Comparison of ENCODE assay signal across 8 cellular contexts in the genomic region with DNA sequence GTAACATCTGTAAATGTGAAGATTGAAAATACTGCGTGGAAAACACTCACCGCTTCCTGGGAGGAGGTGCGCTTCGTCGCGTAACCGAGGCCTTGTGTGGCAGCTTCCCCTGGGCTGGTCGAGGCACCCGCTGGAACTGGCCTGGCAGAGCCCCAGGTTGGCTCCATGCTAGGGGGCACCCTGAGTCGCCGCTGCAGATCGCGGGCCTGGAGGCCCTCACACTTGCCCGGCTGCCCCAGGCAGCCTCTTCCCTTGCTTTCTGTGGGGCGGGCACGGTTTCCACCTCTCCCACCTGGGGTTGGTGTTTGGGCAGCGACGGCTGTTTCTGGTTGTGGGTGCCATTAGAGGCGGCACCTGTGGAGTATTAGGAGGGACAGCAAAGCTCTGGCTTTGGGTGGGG. TPM values are rescaled to one million over a fixed set of nuclear protein-coding genes. Genes with fewer than 3 reads are reported as not detected.
DNase-seq lines count a peak whose midpoint lies in the region; ATAC-seq, FAIRE-seq and TF ChIP-seq lines count a peak whose summit lies in the region.

No MANE protein-coding gene starts in this region.

- dilution Hi-C loops in keratinocyte (cut with MboI; ENCODE audit: extremely low pct_ligation_motif_present, low sequenced_read_pairs), result no loop called here

- no peaks in the 10 kb centered on the region for H3K36me3 ChIP-seq in HUES48 (ENCODE audit: control insufficient read depth, insufficient read depth, low read length)
- peaks cover 16 to 37% of the 10 kb centered on the region in 2 donors for H3K36me3 ChIP-seq in ascending aorta
- no peaks in the 10 kb centered on the region for H3K36me3 ChIP-seq in keratinocyte (ENCODE audit: control insufficient read depth in 2 of 2, extremely low read depth in 1 of 2, insufficient read depth in 2 of 2, low read length in 2 of 2)
- H3K36me3 ChIP-seq in mucosa of descending colon (ENCODE audit: low read depth), result no peaks in the 10 kb centered on the region

- no peaks in the 10 kb centered on the region for H3K9me1 ChIP-seq in keratinocyte (ENCODE audit: control insufficient read depth, extremely low read depth, insufficient read depth, low read length)

- no peak for FAIRE-seq in keratinocyte (lab: Jason Lieb, UNC)
- no peak for FAIRE-seq in GM19239 (lab: Jason Lieb, UNC)

- peaks cover 18% of the 10 kb centered on the region for H3K4me1 Mint-ChIP-seq in stimulated activated memory B cell treated with anti-CD40 and anti-IgM and Interleukin-4, amounts not matched to agents 10 μg/mL and 1 μg/mL and 100 μg/mL, for 72 hours

- ATAC-seq in stimulated activated memory B cell treated with anti-CD40 and anti-IgM and Interleukin-4, amounts not matched to agents 10 μg/mL and 1 μg/mL and 100 μg/mL, for 72 hours, result no peak
- ATAC-seq in HG03095 (IDR thresholded peaks at IDR 0.05; ENCODE audit: unreplicated experiment) (no peak), mucosa of descending colon (no peak), GM19467 (IDR thresholded peaks at IDR 0.05; ENCODE audit: unreplicated experiment) (no peak)

- H3K36me3 Mint-ChIP-seq in stimulated activated memory B cell treated with anti-CD40 and anti-IgM and Interleukin-4, amounts not matched to agents 10 μg/mL and 1 μg/mL and 100 μg/mL, for 72 hours, result peaks cover 56% of the 10 kb centered on the region

- H3K4me3 ChIP-seq in HUES48 (ENCODE audit: low read depth, low read length) (peak overlapping the region; percentile 61), ascending aorta (peak overlapping the region; percentile 73 to 92), keratinocyte (ENCODE audit: control insufficient read depth in 2 of 3, extremely low read depth in 1 of 3, insufficient read depth in 2 of 3, low read depth in 1 of 3, low read length in 3 of 3) (peak overlapping the region; percentile 80 to 82 (median 80)), mucosa of descending colon (no peak overlapping the region)

- H2AFZ ChIP-seq in keratinocyte (ENCODE audit: control insufficient read depth, low read length), result peak overlapping the region; percentile 97

- H3K9ac ChIP-seq in HUES48 (ENCODE audit: low read depth, low read length), result no peak overlapping the region
- peak overlapping the region; percentile 72 for H3K9ac ChIP-seq in keratinocyte (ENCODE audit: control insufficient read depth, extremely low read depth, insufficient read depth, low read length)

- peak overlapping the region; percentile 91 for H3K4me3 Mint-ChIP-seq in stimulated activated memory B cell treated with anti-CD40 and anti-IgM and Interleukin-4, amounts not matched to agents 10 μg/mL and 1 μg/mL and 100 μg/mL, for 72 hours

- peak overlapping the region; percentile 87 for H3K4me2 ChIP-seq in keratinocyte (ENCODE audit: control insufficient read depth, extremely low read depth, insufficient read depth, low read depth, low read length)

- intact Hi-C loops in ascending aorta (cut with DNase I), result loop anchor here (2.0 to 10.0 kb wide), 3 partner anchors 36 to 434 kb away; a partner anchor contains a TSS
- intact Hi-C loops in mucosa of descending colon (cut with DNase I, micrococcal nuclease), result no loop called here

- peaks cover 16% of the 10 kb centered on the region for H3K9me3 Mint-ChIP-seq in stimulated activated memory B cell treated with anti-CD40 and anti-IgM and Interleukin-4, amounts not matched to agents 10 μg/mL and 1 μg/mL and 100 μg/mL, for 72 hours

- TF ChIP-seq CTCF in ascending aorta (IDR thresholded peaks at IDR 0.05), result no peak
- TF ChIP-seq CTCF in keratinocyte (optimal IDR thresholded peaks at IDR 0.05 in 1 of 3, IDR thresholded peaks at IDR 0.05 in 1 of 3, conservative IDR thresholded peaks at IDR 0.05 in 1 of 3; ENCODE audit: extremely low read depth in 1 of 3, insufficient read depth in 2 of 3, low read length in 3 of 3), result no peak
- TF ChIP-seq CTCF in mucosa of descending colon (IDR thresholded peaks at IDR 0.05), result no peak

- no peak for DNase-seq in ascending aorta (ENCODE audit: low spot score in 2 of 2)
- DNase-seq in keratinocyte (ENCODE audit: low read depth, low spot score), result no peak
- no peak for DNase-seq in GM19239 (ENCODE audit: insufficient read length, low spot score)
- DNase-seq in mucosa of descending colon, result no peak

- H3K4me1 ChIP-seq in HUES48 (ENCODE audit: control insufficient read depth, insufficient read depth, low read length) (no peaks in the 10 kb centered on the region), ascending aorta (peaks cover 0 to 3% of the 10 kb centered on the region in 2 donors), keratinocyte (ENCODE audit: control insufficient read depth, extremely low read depth, insufficient read depth, low read length) (peaks cover 7% of the 10 kb centered on the region), mucosa of descending colon (ENCODE audit: low read depth) (no peaks in the 10 kb centered on the region)

- peak overlapping the region; percentile 83 for H3K27ac Mint-ChIP-seq in stimulated activated memory B cell treated with anti-CD40 and anti-IgM and Interleukin-4, amounts not matched to agents 10 μg/mL and 1 μg/mL and 100 μg/mL, for 72 hours

- peaks cover 6% of the 10 kb centered on the region for H3K79me2 ChIP-seq in keratinocyte (ENCODE audit: control insufficient read depth, insufficient read depth, low read length)

- H3K9me3 ChIP-seq in HUES48 (ENCODE audit: control insufficient read depth, insufficient read depth, low read length) (peaks cover 76% of the 10 kb centered on the region), ascending aorta (peaks cover 13 to 20% of the 10 kb centered on the region in 2 donors), keratinocyte (ENCODE audit: control insufficient read depth, low read depth, low read length) (no peaks in the 10 kb centered on the region), mucosa of descending colon (peaks cover 17% of the 10 kb centered on the region)

- H3K27me3 Mint-ChIP-seq in stimulated activated memory B cell treated with anti-CD40 and anti-IgM and Interleukin-4, amounts not matched to agents 10 μg/mL and 1 μg/mL and 100 μg/mL, for 72 hours, result no peaks in the 10 kb centered on the region

- H3K27me3 ChIP-seq in HUES48 (ENCODE audit: control insufficient read depth, insufficient read depth, low read length), result no peaks in the 10 kb centered on the region
- H3K27me3 ChIP-seq in ascending aorta, result no peaks in the 10 kb centered on the region
- H3K27me3 ChIP-seq in keratinocyte (ENCODE audit: control insufficient read depth, extremely low read depth, insufficient read depth, low read length), result no peaks in the 10 kb centered on the region

- H3K27ac ChIP-seq in HUES48 (ENCODE audit: low read depth, low read length), result no peak overlapping the region
- H3K27ac ChIP-seq in ascending aorta, result peak overlapping the region in 1 of 2 donors; percentile 71
- H3K27ac ChIP-seq in keratinocyte (ENCODE audit: control insufficient read depth, insufficient read depth, low read length), result no peak overlapping the region

- H4K20me1 ChIP-seq in keratinocyte (ENCODE audit: control insufficient read depth, extremely low read depth, insufficient read depth, low read length), result no peaks in the 10 kb centered on the region

RNA-seq across cellular contexts. Expression of a gene that starts 0.9 kb away (rescaled TPM):
- total RNA-seq in ascending aorta (3.0 TPM), mucosa of descending colon (1 to 10 TPM; 1.6 to 9.1 (median 1.7) TPM)
- 1.8 to 2.7 TPM (median 2.4 TPM) in 3 replicates for polyA plus RNA-seq in keratinocyte
- 0.99 TPM for polyA plus RNA-seq in keratinocyte (2011; ENCODE audit: low read depth)
- 1.0 and 1.7 TPM in 2 replicates for polyA plus RNA-seq in keratinocyte (2011; cell fraction: cytosol; rRNA removed)
- 4.0 and 5.1 TPM in 2 replicates for polyA plus RNA-seq in keratinocyte (2011; cell fraction: nucleus; rRNA removed)
- 0.56 and 2.0 TPM in 2 replicates for polyA plus RNA-seq in keratinocyte (2012; ENCODE audit: low replicate concordance)
- 1.0 to 3.3 TPM (median 2.2 TPM) in 3 replicates for polyA minus RNA-seq in keratinocyte
- 2.5 TPM for polyA minus RNA-seq in keratinocyte (2011; cell fraction: cytosol; rRNA and poly(A)+ RNA removed)
- polyA minus RNA-seq in keratinocyte (2011; cell fraction: nucleus; rRNA and poly(A)+ RNA removed), result 2.6 and 5.1 TPM in 2 replicates

RNA-seq across cellular contexts. Expression of a gene that starts 37.4 kb away (rescaled TPM):
- total RNA-seq in ascending aorta (38.8 TPM), mucosa of descending colon (1 to 10 TPM; 1.8 to 4.7 (median 4.2) TPM)
- polyA plus RNA-seq in keratinocyte, result 1.8 to 2.5 TPM (median 2.2 TPM) in 3 replicates
- polyA plus RNA-seq in keratinocyte (2011; ENCODE audit: low read depth), result 1.0 TPM
- polyA plus RNA-seq in keratinocyte (2011; cell fraction: cytosol; rRNA removed), result 0.71 and 1.1 TPM in 2 replicates
- polyA plus RNA-seq in keratinocyte (2011; cell fraction: nucleus; rRNA removed), result 3.2 and 4.7 TPM in 2 replicates
- 1.2 and 1.6 TPM in 2 replicates for polyA plus RNA-seq in keratinocyte (2012; ENCODE audit: low replicate concordance)
- polyA minus RNA-seq in keratinocyte, result 2.3 to 3.9 TPM (median 2.5 TPM) in 3 replicates
- polyA minus RNA-seq in keratinocyte (2011; cell fraction: cytosol; rRNA and poly(A)+ RNA removed), result 1.7 TPM
- polyA minus RNA-seq in keratinocyte (2011; cell fraction: nucleus; rRNA and poly(A)+ RNA removed), result 1.2 and 2.0 TPM in 2 replicates
